In the genomic region with DNA sequence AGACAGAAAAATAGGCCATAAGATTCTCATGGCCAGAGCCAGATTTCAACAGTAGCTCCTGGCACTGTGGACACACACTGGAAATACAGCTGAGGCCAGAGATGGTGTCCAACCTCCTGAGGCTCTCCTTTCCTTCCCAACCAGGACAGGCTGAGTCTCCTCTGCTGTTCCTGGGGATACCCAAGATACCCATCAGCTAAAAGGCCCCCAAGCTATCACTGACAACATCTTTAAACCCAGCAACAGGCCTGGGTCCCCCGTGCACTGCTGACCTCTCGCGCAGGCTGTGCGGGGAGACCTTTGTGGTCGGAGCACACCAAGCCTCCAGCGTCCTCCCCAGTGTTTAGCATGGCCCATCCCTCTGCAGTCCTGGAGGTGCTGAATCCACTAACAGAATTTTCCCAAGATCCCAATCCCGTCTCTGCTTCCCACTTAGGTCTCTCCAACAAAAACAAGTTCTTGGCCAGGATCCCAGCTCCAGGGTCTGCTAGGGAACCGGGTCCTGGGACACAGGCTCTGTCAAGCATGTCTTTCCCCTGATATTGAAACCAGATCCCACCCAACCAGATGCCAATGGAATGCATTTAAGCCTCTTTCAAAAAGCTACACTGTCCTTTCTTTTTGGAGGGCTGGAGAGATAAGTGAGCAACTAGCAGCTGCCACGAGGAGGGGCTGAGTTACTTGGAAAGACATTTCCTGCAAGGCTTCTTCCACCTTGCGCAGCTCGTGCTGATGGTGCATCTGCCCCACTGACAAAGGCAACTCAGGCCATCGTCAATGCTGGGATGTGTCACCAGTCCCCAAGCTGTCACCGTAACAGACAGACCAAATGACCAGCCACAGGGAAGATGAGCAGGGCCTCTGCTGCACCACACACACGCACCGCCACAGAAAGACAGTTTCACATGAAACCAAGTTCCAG, we compare ENCODE assay signal across 8 cellular contexts.
DNase-seq lines count a peak whose midpoint lies in the region; ATAC-seq and TF ChIP-seq lines count a peak whose summit lies in the region.

No MANE protein-coding gene starts in this region.

- no peak for TF ChIP-seq CTCF in fibroblast of lung (conservative IDR thresholded peaks at IDR 0.05 in 1 of 2, IDR thresholded peaks at IDR 0.05 in 1 of 2; ENCODE audit: low read depth in 1 of 2, low read length in 2 of 2)
- no peak for TF ChIP-seq CTCF in suprapubic skin (IDR thresholded peaks at IDR 0.05)

- H3K9me3 ChIP-seq in fibroblast of lung (ENCODE audit: control insufficient read depth, insufficient read depth, low read depth, low read length), result no peaks in the 10 kb centered on the region
- H3K9me3 ChIP-seq in suprapubic skin, result no peaks in the 10 kb centered on the region

- H3K27me3 ChIP-seq in fibroblast of lung (ENCODE audit: control insufficient read depth, insufficient read depth, low read length), result no peaks in the 10 kb centered on the region
- H3K27me3 ChIP-seq in suprapubic skin, result no peaks in the 10 kb centered on the region

- 68% methylated on average over 9 of the region's 15 CpGs for whole genome bisulfite sequencing in suprapubic skin

- H3K4me2 ChIP-seq in fibroblast of lung (ENCODE audit: extremely low read depth, insufficient read depth, low read length), result peak overlapping the region; percentile 33

- peak; percentile 63 for DNase-seq in activated CD8-positive, alpha-beta memory T cell treated with anti-CD3 and anti-CD28 coated beads, Interleukin-2, amount 50 U/mL, for 48 hours
- no peak for DNase-seq in activated CD8-positive, alpha-beta memory T cell treated with anti-CD3 and anti-CD28 coated beads, Interleukin-2, amount 50 U/mL, for 4 hours
- DNase-seq in fibroblast of lung (ENCODE audit: low read depth in 2 of 2) (peak; percentile 46 to 71), suprapubic skin (ENCODE audit: low spot score in 2 of 2) (no peak), A172 (ENCODE audit: low spot score) (no peak), HuH-7 (ENCODE audit: low spot score) (no peak), kidney tubule cell (ENCODE audit: low spot score) (no peak)

- H3K27ac ChIP-seq in fibroblast of lung (ENCODE audit: insufficient read depth, low read length), result no peak overlapping the region
- H3K27ac ChIP-seq in suprapubic skin, result peak overlapping the region; percentile 3

- no peak for TF ChIP-seq EP300 in suprapubic skin (IDR thresholded peaks at IDR 0.05)

- H3K4me3 ChIP-seq in fibroblast of lung (replicated peaks in 1 of 4; ENCODE audit: control extremely low read depth in 1 of 4, insufficient read depth in 1 of 4, low read depth in 3 of 4, low read length in 4 of 4) (no peak overlapping the region), suprapubic skin (no peak overlapping the region)

- TF ChIP-seq POLR2A in suprapubic skin (IDR thresholded peaks at IDR 0.05), result no peak

- peak; percentile 20 for ATAC-seq in HG03196 (IDR thresholded peaks at IDR 0.05; ENCODE audit: unreplicated experiment)

- H3K4me1 ChIP-seq in fibroblast of lung (ENCODE audit: control insufficient read depth, extremely low read depth, insufficient read depth, low read length) (peaks cover 25% of the 10 kb centered on the region), suprapubic skin (peaks cover 31% of the 10 kb centered on the region)

- no peak overlapping the region for H2AFZ ChIP-seq in fibroblast of lung (ENCODE audit: low read length)

- H3K36me3 ChIP-seq in fibroblast of lung (ENCODE audit: control insufficient read depth, insufficient read depth, low read length) (no peaks in the 10 kb centered on the region), suprapubic skin (no peaks in the 10 kb centered on the region)

- H4K20me1 ChIP-seq in fibroblast of lung (ENCODE audit: control insufficient read depth, extremely low read depth, insufficient read depth, low read length), result no peaks in the 10 kb centered on the region

- no peak overlapping the region for H3K9ac ChIP-seq in fibroblast of lung (ENCODE audit: insufficient read depth, low read length)

- peaks cover 88% of the 10 kb centered on the region for H3K79me2 ChIP-seq in fibroblast of lung (ENCODE audit: control insufficient read depth, insufficient read depth, low read length)

Comparison
In these comparisons a context has a peak if more than half of its experiments do, and no peak if none do; other contexts are left out.
1. DNase-seq: peak in activated CD8-positive, alpha-beta memory T cell treated with anti-CD3 and anti-CD28 coated beads, Interleukin-2, amount 50 U/mL, for 48 hours (single experiment) and fibroblast of lung (2 of 2); none in activated CD8-positive, alpha-beta memory T cell treated with anti-CD3 and anti-CD28 coated beads, Interleukin-2, amount 50 U/mL, for 4 hours (single experiment), suprapubic skin (0 of 2), A172 (single experiment), HuH-7 (single experiment) and kidney tubule cell (single experiment).